ENCODE assay signal across 27 cellular contexts in genomic region chr1:232380556-232380955, GRCh38.
"Had no signal": no experiment of that assay in that cellular context is flagged by ENCODE, and none has a peak within 500 bp of the region (broad histone marks: within the 10 kb centered on the region; RNA-seq: fewer than 3 reads in every experiment).

No MANE protein-coding gene starts in this region.

- H3K27ac Mint-ChIP-seq: immature natural killer cell; memory B cell; naive B cell; natural killer cell; progenitor cell of endocrine pancreas; stimulated activated naive B cell treated with anti-CD40 and anti-IgM and Interleukin-4, amounts not matched to agents 10 μg/mL and 1 μg/mL and 100 μg/mL, for 72 hours; stimulated activated naive CD8-positive, alpha-beta T cell treated with anti-CD3 and anti-CD28 coated beads, Interleukin-15, Interleukin-2, amounts not matched to agents 100 ng/mL and 50 ng/mL, for 24 hours; type B pancreatic cell had no signal

- H3K27ac ChIP-seq: heart left ventricle, left ventricle myocardium inferior, neutrophil, parathyroid adenoma, right atrium auricular region, right lobe of liver, suprapubic skin, thoracic aorta, tibial artery, vagina had no signal

- H3K9me3 Mint-ChIP-seq: immature natural killer cell; memory B cell; natural killer cell; neural crest cell; stimulated activated naive CD8-positive, alpha-beta T cell treated with anti-CD3 and anti-CD28 coated beads, Interleukin-15, Interleukin-2, amounts not matched to agents 100 ng/mL and 50 ng/mL, for 24 hours; type B pancreatic cell had no signal

- H3K36me3 ChIP-seq: heart left ventricle, left ventricle myocardium inferior, neutrophil, right atrium auricular region, right lobe of liver, suprapubic skin, thoracic aorta, tibial artery, vagina had no signal

- H3K27me3 ChIP-seq: heart left ventricle, right atrium auricular region, right lobe of liver, suprapubic skin, tibial artery, vagina had no signal

- ATAC-seq: heart left ventricle; left colon; natural killer cell; right lobe of liver; stimulated activated naive B cell treated with anti-CD40 and anti-IgM and Interleukin-4, amounts not matched to agents 10 μg/mL and 1 μg/mL and 100 μg/mL, for 72 hours had no signal

- H2AFZ ChIP-seq: parathyroid adenoma had no signal

- H3K4me3 ChIP-seq: heart left ventricle, left ventricle myocardium inferior, lung, right atrium auricular region, right lobe of liver, suprapubic skin, thoracic aorta, tibial artery, vagina had no signal

- H3K79me2 ChIP-seq: parathyroid adenoma had no signal

- DNase-seq: heart left ventricle; immature natural killer cell; kidney; left colon; left ventricle myocardium inferior; naive B cell; natural killer cell; occipital lobe; right lobe of liver; stimulated activated CD4-positive, alpha-beta T cell treated with anti-CD3 and anti-CD28 coated beads, Interleukin-12 subunit alpha, Interleukin-12 subunit beta, amount 100 ng/mL, for 4 hours; stimulated activated CD4-positive, alpha-beta T cell treated with anti-CD3 and anti-CD28 coated beads, Interleukin-15, amount 100 ng/mL, for 24 hours; stimulated activated CD4-positive, alpha-beta T cell treated with anti-CD3 and anti-CD28 coated beads, Interleukin-2, amount 100 ng/mL, for 24 hours; stimulated activated CD4-positive, alpha-beta T cell treated with anti-CD3 and anti-CD28 coated beads, Interleukin-4, amount 100 ng/mL, for 1 hour; stimulated activated naive B cell treated with anti-CD40 and anti-IgM and Interleukin-4, amounts not matched to agents 10 μg/mL and 1 μg/mL and 100 μg/mL, for 72 hours; tibial artery had no signal

- H3K36me3 Mint-ChIP-seq: immature natural killer cell; memory B cell; naive B cell; natural killer cell; stimulated activated naive B cell treated with anti-CD40 and anti-IgM and Interleukin-4, amounts not matched to agents 10 μg/mL and 1 μg/mL and 100 μg/mL, for 72 hours; type B pancreatic cell had no signal

- H3K4me1 ChIP-seq: parathyroid adenoma, right lobe of liver had no signal

- H3K27me3 Mint-ChIP-seq: type B pancreatic cell had no signal

- H3K4me3 Mint-ChIP-seq: immature natural killer cell; memory B cell; natural killer cell; neural crest cell; stimulated activated naive B cell treated with anti-CD40 and anti-IgM and Interleukin-4, amounts not matched to agents 10 μg/mL and 1 μg/mL and 100 μg/mL, for 72 hours; stimulated activated naive CD8-positive, alpha-beta T cell treated with anti-CD3 and anti-CD28 coated beads, Interleukin-15, Interleukin-2, amounts not matched to agents 100 ng/mL and 50 ng/mL, for 24 hours; type B pancreatic cell had no signal

- H3K4me1 Mint-ChIP-seq: immature natural killer cell; memory B cell; naive B cell; natural killer cell; stimulated activated naive B cell treated with anti-CD40 and anti-IgM and Interleukin-4, amounts not matched to agents 10 μg/mL and 1 μg/mL and 100 μg/mL, for 72 hours had no signal

- H3K9ac ChIP-seq: parathyroid adenoma had no signal

- H3K9me3 ChIP-seq: heart left ventricle, left ventricle myocardium inferior, neutrophil, right atrium auricular region, right lobe of liver, suprapubic skin, thoracic aorta, tibial artery, vagina had no signal
